8 cellular contexts compared by ENCODE assay signal in genomic region chr9:15306068-15306756, GRCh38. TPM values are rescaled to one million over a fixed set of nuclear protein-coding genes. Genes with fewer than 3 reads are reported as not detected.
DNase-seq lines count a peak whose midpoint lies in the region; ATAC-seq, FAIRE-seq and TF ChIP-seq lines count a peak whose summit lies in the region.

No MANE protein-coding gene starts in this region.

- peak; percentile 32 to 83 (median 72) for ATAC-seq in psoas muscle
- no peak for ATAC-seq in HG03135 (IDR thresholded peaks at IDR 0.05; ENCODE audit: unreplicated experiment)

- TF ChIP-seq POLR2A in adrenal gland (IDR thresholded peaks at IDR 0.05), result peak in 1 of 2 donors; percentile 25

- FAIRE-seq in HTR-8/SVneo (lab: Jason Lieb, UNC), result no peak

- POLR2A ChIA-PET in GM10248 (lab: Yijun Ruan, JAX), result no interaction called here

- peaks cover 39% of the 10 kb centered on the region for H3K79me2 ChIP-seq in hepatocyte

- H3K27me3 ChIP-seq in adrenal gland, result no peaks in the 10 kb centered on the region
- H3K27me3 ChIP-seq in hepatocyte, result no peaks in the 10 kb centered on the region
- no peaks in the 10 kb centered on the region for H3K27me3 ChIP-seq in psoas muscle (ENCODE audit: insufficient read depth in 3 of 3, low read length in 2 of 3)

- H3K4me3 ChIP-seq in adrenal gland (peak overlapping the region; percentile 18 to 78 (median 60)), hepatocyte (peak overlapping the region; percentile 71), psoas muscle (peak overlapping the region; percentile 81)

- H3K9me3 ChIP-seq in adrenal gland (replicated peaks in 1 of 3) (no peaks in the 10 kb centered on the region), hepatocyte (ENCODE audit: low read depth) (no peaks in the 10 kb centered on the region), psoas muscle (no peaks in the 10 kb centered on the region)

- H3K27ac ChIP-seq in adrenal gland, result peak overlapping the region in 3 of 5 donors; percentile 68 to 88 (median 78)
- peak overlapping the region; percentile 91 for H3K27ac ChIP-seq in hepatocyte
- peak overlapping the region; percentile 74 for H3K27ac ChIP-seq in psoas muscle

- peak overlapping the region; percentile 79 for H3K4me2 ChIP-seq in hepatocyte

- no peaks in the 10 kb centered on the region for H3K9me2 ChIP-seq in hepatocyte (replicated peaks; ENCODE audit: insufficient read depth)

- H3K4me1 ChIP-seq in adrenal gland (replicated peaks in 1 of 2) (peaks cover 0 to 15% of the 10 kb centered on the region in 2 donors), hepatocyte (ENCODE audit: insufficient read depth) (no peaks in the 10 kb centered on the region), psoas muscle (peaks cover 7% of the 10 kb centered on the region)

- TF ChIP-seq CTCF in GM10248 (IDR thresholded peaks at IDR 0.05; ENCODE audit: control extremely low read depth, extremely low read depth, low read depth, missing control alignments) (no peak), adrenal gland (IDR thresholded peaks at IDR 0.05) (no peak), hepatocyte (IDR thresholded peaks at IDR 0.05; ENCODE audit: poor library complexity) (no peak), psoas muscle (IDR thresholded peaks at IDR 0.05) (no peak)

- CTCF ChIA-PET in GM10248 (lab: Yijun Ruan, JAX), result interaction anchor here (1.2 to 1.9 kb wide), 3 partner anchors 8 to 28 kb away, joined by 3 to 8 read pairs (median 4); no protein-coding TSS in a partner anchor

- H4K20me1 ChIP-seq in hepatocyte (ENCODE audit: insufficient read depth, poor library complexity, severe bottlenecking), result no peaks in the 10 kb centered on the region

- H3K36me3 ChIP-seq in adrenal gland (replicated peaks in 1 of 2) (no peaks in the 10 kb centered on the region), hepatocyte (replicated peaks; ENCODE audit: insufficient read depth, low read depth) (no peaks in the 10 kb centered on the region), psoas muscle (ENCODE audit: insufficient read depth in 1 of 2, low read depth in 1 of 2) (no peaks in the 10 kb centered on the region)

- 2 to 10% (median 4%) methylated on average over 14 to 32 of the region's 32 CpGs for WGBS in adrenal gland, 4 donors
- WGBS in hepatocyte (ENCODE audit: low lambda C conversion rate, missing lambda C conversion rate), result 3% methylated on average over 32 of the region's 32 CpGs
- WGBS in psoas muscle, 3 donors, result 1 to 3% (median 2%) methylated on average over 30 to 32 of the region's 32 CpGs

- peak overlapping the region; percentile 91 for H2AFZ ChIP-seq in hepatocyte

- intact Hi-C loops in adrenal gland (cut with DNase I), result loop anchor here in 1 of 2 donors (10.0 kb wide), 1 partner anchor 119 kb away; the partner anchor contains the start of gene SNAPC3
- intact Hi-C loops in psoas muscle (cut with DNase I), result loop anchor here (2.0 to 10.0 kb wide), 3 partner anchors 117 to 209 kb away; partner anchors contain the start of genes SNAPC3 (in 2 of the 2) and PSIP1 (in 1 of the 2)

- DNase-seq in GM10248 (ENCODE audit: extremely low spot score), result peak; percentile 25
- DNase-seq in HTR-8/SVneo (ENCODE audit: insufficient read length, low spot score), result peak; percentile 20
- DNase-seq in RPMI7951 (ENCODE audit: low read depth), result peak; percentile 31
- DNase-seq in adrenal gland, result peak; percentile 42 to 84 (median 62)
- peak; percentile 84 for DNase-seq in hepatocyte (ENCODE audit: low spot score)
- DNase-seq in psoas muscle, result peak; percentile 60 to 79
- DNase-seq in NAMALWA (ENCODE audit: low spot score), result no peak

RNA-seq across cellular contexts. Expression of gene TTC39B, which starts 0.8 kb away (rescaled TPM):
- total RNA-seq in RPMI7951 (2014; rRNA removed; shearing (Covaris generic)), result 2.1 and 2.4 TPM in 2 replicates
- total RNA-seq in adrenal gland (10 to 100 TPM in 6 of 8 donors, 1 to 10 TPM in 2; 7.3 to 14.4 (median 12.8) TPM), hepatocyte (15.7 and 19.3 TPM in 2 replicates), psoas muscle (10 to 100 TPM in 1 of 4 donors, 1 to 10 TPM in 3; 1.8 to 13.1 (median 3.1) TPM)
- polyA plus RNA-seq in adrenal gland (1 to 10 TPM; 3.7 to 6.8 (median 4.9) TPM), hepatocyte (2.6 and 2.7 TPM in 2 replicates), psoas muscle (under 1 TPM; 0.18 to 0.94 (median 0.70) TPM)
